Comparison of ENCODE assay signal across 8 cellular contexts in the genomic region with DNA sequence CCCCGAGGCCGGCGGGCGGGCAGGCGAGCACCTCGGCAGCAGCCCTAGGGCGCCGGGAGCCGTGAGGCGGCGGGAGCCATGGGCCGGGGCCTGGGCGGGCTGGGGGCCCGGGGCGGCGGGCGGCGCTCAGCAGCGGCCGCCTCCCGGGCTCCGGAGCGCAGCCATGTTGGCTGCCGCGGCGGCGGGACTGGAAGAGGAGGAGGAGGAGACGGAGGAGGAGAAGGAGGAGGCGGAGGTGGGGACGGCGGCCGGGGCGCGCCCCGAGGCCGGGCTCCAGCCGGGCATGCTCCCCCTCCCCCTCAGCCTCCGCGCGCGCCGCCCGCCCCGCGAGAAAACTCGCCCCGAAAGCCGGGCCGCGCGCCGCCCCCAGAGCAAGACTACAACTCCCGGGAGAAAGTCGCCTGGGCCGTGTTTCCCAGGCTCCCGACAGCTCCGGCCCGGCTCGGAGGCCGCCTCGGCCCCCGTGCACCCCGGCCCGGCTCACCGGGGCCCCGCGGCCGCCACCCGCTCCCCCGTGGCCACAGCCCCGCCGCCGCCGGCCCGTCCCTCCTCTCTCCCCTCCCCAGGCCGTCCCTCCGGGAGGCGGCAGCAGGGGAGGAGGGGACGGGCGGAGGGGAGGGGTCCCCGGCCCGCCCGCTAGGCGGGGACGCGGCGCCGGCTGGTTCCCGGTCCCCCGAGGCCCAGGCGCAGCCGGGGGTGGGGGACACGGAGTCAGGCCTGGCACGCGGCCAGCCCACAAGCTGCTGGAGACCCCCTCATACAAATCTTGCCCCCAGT. TPM values are rescaled to one million over a fixed set of nuclear protein-coding genes. Genes with fewer than 3 reads are reported as not detected.
DNase-seq lines count a peak whose midpoint lies in the region; ATAC-seq, FAIRE-seq and TF ChIP-seq lines count a peak whose summit lies in the region.

A gene with protein sequence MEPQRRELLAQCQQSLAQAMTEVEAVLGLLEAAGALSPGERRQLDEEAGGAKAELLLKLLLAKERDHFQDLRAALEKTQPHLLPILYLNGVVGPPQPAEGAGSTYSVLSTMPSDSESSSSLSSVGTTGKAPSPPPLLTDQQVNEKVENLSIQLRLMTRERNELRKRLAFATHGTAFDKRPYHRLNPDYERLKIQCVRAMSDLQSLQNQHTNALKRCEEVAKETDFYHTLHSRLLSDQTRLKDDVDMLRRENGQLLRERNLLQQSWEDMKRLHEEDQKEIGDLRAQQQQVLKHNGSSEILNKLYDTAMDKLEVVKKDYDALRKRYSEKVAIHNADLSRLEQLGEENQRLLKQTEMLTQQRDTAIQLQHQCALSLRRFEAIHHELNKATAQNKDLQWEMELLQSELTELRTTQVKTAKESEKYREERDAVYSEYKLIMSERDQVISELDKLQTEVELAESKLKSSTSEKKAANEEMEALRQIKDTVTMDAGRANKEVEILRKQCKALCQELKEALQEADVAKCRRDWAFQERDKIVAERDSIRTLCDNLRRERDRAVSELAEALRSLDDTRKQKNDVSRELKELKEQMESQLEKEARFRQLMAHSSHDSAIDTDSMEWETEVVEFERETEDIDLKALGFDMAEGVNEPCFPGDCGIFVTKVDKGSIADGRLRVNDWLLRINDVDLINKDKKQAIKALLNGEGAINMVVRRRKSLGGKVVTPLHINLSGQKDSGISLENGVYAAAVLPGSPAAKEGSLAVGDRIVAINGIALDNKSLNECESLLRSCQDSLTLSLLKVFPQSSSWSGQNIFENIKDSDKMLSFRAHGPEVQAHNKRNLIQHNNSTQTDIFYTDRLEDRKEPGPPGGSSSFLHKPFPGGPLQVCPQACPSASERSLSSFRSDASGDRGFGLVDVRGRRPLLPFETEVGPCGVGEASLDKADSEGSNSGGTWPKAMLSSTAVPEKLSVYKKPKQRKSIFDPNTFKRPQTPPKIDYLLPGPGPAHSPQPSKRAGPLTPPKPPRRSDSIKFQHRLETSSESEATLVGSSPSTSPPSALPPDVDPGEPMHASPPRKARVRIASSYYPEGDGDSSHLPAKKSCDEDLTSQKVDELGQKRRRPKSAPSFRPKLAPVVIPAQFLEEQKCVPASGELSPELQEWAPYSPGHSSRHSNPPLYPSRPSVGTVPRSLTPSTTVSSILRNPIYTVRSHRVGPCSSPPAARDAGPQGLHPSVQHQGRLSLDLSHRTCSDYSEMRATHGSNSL (N-terminal part only) (minus strand): TSS at position 190 of the 777 bp plus-strand sequence. CDS start 235 bp downstream, outside the sequence.

- no peaks in the 10 kb centered on the region for H3K36me3 ChIP-seq in liver (ENCODE audit: control insufficient read depth in 4 of 4, insufficient read depth in 3 of 4, low read depth in 1 of 4, low read length in 3 of 4)

- no peaks in the 10 kb centered on the region for H3K36me3 Mint-ChIP-seq in stimulated activated memory B cell treated with anti-CD40 and anti-IgM and Interleukin-4, amounts not matched to agents 10 μg/mL and 1 μg/mL and 100 μg/mL, for 72 hours

- ATAC-seq in HG03159 (IDR thresholded peaks at IDR 0.05; ENCODE audit: unreplicated experiment) (peak; percentile 32), SK-N-SH treated with all-trans-retinoic acid at 6 μM for 48 hours (peak; percentile 71)
- peak; percentile 61 for ATAC-seq in stimulated activated memory B cell treated with anti-CD40 and anti-IgM and Interleukin-4, amounts not matched to agents 10 μg/mL and 1 μg/mL and 100 μg/mL, for 72 hours

- H3K4me3 ChIP-seq in AG10803 (ENCODE audit: low read length): peak within 1 kb of the TSS; percentile 85
- peak within 1 kb of the TSS; percentile 62 to 93 (median 82) for H3K4me3 ChIP-seq in liver (ENCODE audit: low read depth in 1 of 3, low read length in 3 of 3)

- TF ChIP-seq CTCF in AG10803 (conservative IDR thresholded peaks at IDR 0.05; ENCODE audit: low read length) (no peak), liver (IDR thresholded peaks at IDR 0.05; ENCODE audit: low read depth, low read length, missing input control) (no peak)

- peak within 1 kb of the TSS in 1 of 2 donors; percentile 72 for H3K9ac ChIP-seq in liver (ENCODE audit: low read depth in 1 of 2, low read length in 2 of 2)

- peak within 1 kb of the TSS; percentile 55 for H3K4me3 Mint-ChIP-seq in stimulated activated memory B cell treated with anti-CD40 and anti-IgM and Interleukin-4, amounts not matched to agents 10 μg/mL and 1 μg/mL and 100 μg/mL, for 72 hours

- no peak for FAIRE-seq in GM18507 (lab: Jason Lieb, UNC)

- H3K9me3 Mint-ChIP-seq in stimulated activated memory B cell treated with anti-CD40 and anti-IgM and Interleukin-4, amounts not matched to agents 10 μg/mL and 1 μg/mL and 100 μg/mL, for 72 hours: no peaks in the 10 kb centered on the region

- DNase-seq in AG10803 (ENCODE audit: low read depth) (peak; percentile 72), GM18507 (ENCODE audit: extremely low spot score, insufficient read length, low read depth) (peak; percentile 28), dermis blood vessel endothelial cell (peak; percentile 32), SHP77 treated with DMSO at 0.1 percent for 48 hours (lab: John Stamatoyannopoulos, UW) (no peak)

- H3K27me3 Mint-ChIP-seq in stimulated activated memory B cell treated with anti-CD40 and anti-IgM and Interleukin-4, amounts not matched to agents 10 μg/mL and 1 μg/mL and 100 μg/mL, for 72 hours: peaks cover 65% of the 10 kb centered on the region

- TF ChIP-seq RAD21 in liver (IDR thresholded peaks at IDR 0.05): no peak

- under 1% methylated on average over 94 of the region's 95 CpGs for WGBS in liver

- H3K27ac Mint-ChIP-seq in stimulated activated memory B cell treated with anti-CD40 and anti-IgM and Interleukin-4, amounts not matched to agents 10 μg/mL and 1 μg/mL and 100 μg/mL, for 72 hours: no peak within 1 kb of the TSS

- H3K27ac ChIP-seq in liver (ENCODE audit: low read depth in 1 of 2, low read length in 2 of 2): no peak within 1 kb of the TSS

- no peaks in the 10 kb centered on the region for H3K9me3 ChIP-seq in liver (ENCODE audit: control insufficient read depth in 4 of 4, low read length in 3 of 4)

- H3K27me3 ChIP-seq in liver (ENCODE audit: control insufficient read depth in 4 of 4, insufficient read depth in 4 of 4, low read length in 3 of 4): no peaks in the 10 kb centered on the region

- H3K4me1 ChIP-seq in liver (ENCODE audit: control insufficient read depth in 4 of 4, insufficient read depth in 4 of 4, low read length in 3 of 4): peaks cover 8 to 21% (median 15%) of the 10 kb centered on the region in 4 donors

- H3K4me1 Mint-ChIP-seq in stimulated activated memory B cell treated with anti-CD40 and anti-IgM and Interleukin-4, amounts not matched to agents 10 μg/mL and 1 μg/mL and 100 μg/mL, for 72 hours: peaks cover 15% of the 10 kb centered on the region

TF ChIP-seq in SK-N-SH treated with all-trans-retinoic acid at 6 μM for 48 hours, 23 proteins besides CTCF, POLR2A, EP300 and RAD21 (continues in another document):
- TF ChIP-seq ZNF70 (CRISPR knock-in tag; IDR thresholded peaks at IDR 0.05): no peak
- no peak for TF ChIP-seq ARNTL (CRISPR knock-in tag; IDR thresholded peaks at IDR 0.05; ENCODE audit: borderline replicate concordance, low read depth)
- no peak for TF ChIP-seq RARB (CRISPR knock-in tag; IDR thresholded peaks at IDR 0.05)
- TF ChIP-seq CREB5 (CRISPR knock-in tag; IDR thresholded peaks at IDR 0.05; ENCODE audit: low read depth): no peak

TF ChIP-seq in liver, 16 proteins besides CTCF, POLR2A, EP300 and RAD21:
- TF ChIP-seq, protein P1, sequence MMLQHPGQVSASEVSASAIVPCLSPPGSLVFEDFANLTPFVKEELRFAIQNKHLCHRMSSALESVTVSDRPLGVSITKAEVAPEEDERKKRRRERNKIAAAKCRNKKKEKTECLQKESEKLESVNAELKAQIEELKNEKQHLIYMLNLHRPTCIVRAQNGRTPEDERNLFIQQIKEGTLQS (IDR thresholded peaks at IDR 0.05): no peak

RNA-seq across cellular contexts. Expression of the gene that starts here (rescaled TPM):
- total RNA-seq in dermis blood vessel endothelial cell (7.8 and 11.1 TPM in 2 replicates), liver (1 to 10 TPM; 5.4 to 7.1 TPM)
- 1 to 10 TPM; 1.2 to 3.7 TPM for polyA plus RNA-seq in liver
